Comparison of ENCODE assay signal across 8 cellular contexts in genomic region chr11:57480409-57481137, GRCh38. TPM values are rescaled to one million over a fixed set of nuclear protein-coding genes. Genes with fewer than 3 reads are reported as not detected.
A peak's percentile ranks its signal among the peaks of the same experiment; 100 is the strongest.
DNase-seq lines count a peak whose midpoint lies in the region; ATAC-seq, FAIRE-seq and TF ChIP-seq lines count a peak whose summit lies in the region.

No MANE protein-coding gene starts in this region.

- H3K4me3 ChIP-seq in Jurkat, Clone E6-1 (ENCODE audit: low read length), result no peak overlapping the region
- H3K4me3 ChIP-seq in SJSA1, result no peak overlapping the region
- no peak overlapping the region for H3K4me3 ChIP-seq in spleen

- ATAC-seq in left cardiac atrium, result peak in 1 of 2 donors; percentile 40
- no peak for ATAC-seq in HG02623 (IDR thresholded peaks at IDR 0.05; ENCODE audit: unreplicated experiment)

- intact Hi-C loops in left cardiac atrium (cut with DNase I), result loop anchor here in 1 of 2 donors (2.0 to 5.0 kb wide), 2 partner anchors 20 to 133 kb away; partner anchors contain the start of gene RTN4RL2
- intact Hi-C loops in spleen (cut with DNase I; ENCODE audit: low total_unique reads), result no loop called here

- 36 to 56% (median 41%) methylated on average over 7 to 9 of the region's 9 CpGs for WGBS in spleen, 5 donors

- peaks cover 51% of the 10 kb centered on the region for H3K27me3 ChIP-seq in SJSA1 (replicated peaks)
- H3K27me3 ChIP-seq in spleen (replicated peaks in 1 of 7), result peaks cover 0 to 61% (median 29%) of the 10 kb centered on the region in 7 donors

- FAIRE-seq in GM18507 (lab: Jason Lieb, UNC), result peak; percentile 81

- no peak for TF ChIP-seq POLR2A in spleen (IDR thresholded peaks at IDR 0.05)

- H3K4me1 ChIP-seq in SJSA1 (replicated peaks) (peaks cover 10% of the 10 kb centered on the region), spleen (peaks cover 12 to 63% (median 54%) of the 10 kb centered on the region in 6 donors)

- H3K9me3 ChIP-seq in SJSA1 (replicated peaks) (no peaks in the 10 kb centered on the region), spleen (no peaks in the 10 kb centered on the region)

- no peaks in the 10 kb centered on the region for H3K36me3 ChIP-seq in SJSA1
- peaks cover 0 to 16% (median 15%) of the 10 kb centered on the region in 6 donors for H3K36me3 ChIP-seq in spleen

- DNase-seq in AG08395 (ENCODE audit: low spot score) (peak; percentile 74), GM18507 (ENCODE audit: extremely low spot score, insufficient read length, low read depth) (peak; percentile 57), SJSA1 (ENCODE audit: low read depth in 1 of 2, low spot score in 2 of 2) (peak; percentile 40 to 67), left cardiac atrium (peak; percentile 61), spleen (peak; percentile 85)
- peak; percentile 50 for DNase-seq in Jurkat, Clone E6-1 (ENCODE audit: low read depth, low spot score)
- peak; percentile 77 for DNase-seq in activated naive CD4-positive, alpha-beta T cell treated with Interleukin-2 at 50 U/mL for 16 hours

- H3K27ac ChIP-seq in SJSA1 (no peak overlapping the region), spleen (no peak overlapping the region)

- peak in 10 of 11 experiments; percentile 25 to 81 (median 63) for TF ChIP-seq CTCF in spleen (IDR thresholded peaks at IDR 0.05 in 8 of 11, conservative IDR thresholded peaks at IDR 0.05 in 3 of 11)

RNA-seq across cellular contexts. Expression of gene RTN4RL2, which starts 20.2 kb away (rescaled TPM):
- polyA plus RNA-seq in Jurkat, Clone E6-1 (2012; ENCODE audit: insufficient read depth, insufficient read length), result 6.1 TPM
- not detected in 2 replicates for total RNA-seq in SJSA1 (2014; rRNA removed; shearing (Covaris generic))
- total RNA-seq in left cardiac atrium, result 1 to 10 TPM; 1.9 to 2.4 TPM
- total RNA-seq in spleen, result 1 to 10 TPM in 1 of 7 donors, under 1 TPM in 6; 0.37 to 2.0 (median 0.49) TPM
- under 1 TPM; 0.15 to 0.73 (median 0.29) TPM for polyA plus RNA-seq in spleen

RNA-seq across cellular contexts. Expression of gene SLC43A1, which starts 34.9 kb away (rescaled TPM):
- polyA plus RNA-seq in Jurkat, Clone E6-1 (2012; ENCODE audit: insufficient read depth, insufficient read length), result 23.7 TPM
- 6.0 and 6.4 TPM in 2 replicates for total RNA-seq in SJSA1 (2014; rRNA removed; shearing (Covaris generic))
- total RNA-seq in left cardiac atrium (1 to 10 TPM; 5.8 to 7.2 TPM), spleen (10 to 100 TPM in 5 of 7 donors, 1 to 10 TPM in 2; 7.0 to 16.1 (median 13.0) TPM)
- polyA plus RNA-seq in spleen, result 1 to 10 TPM; 6.2 to 8.4 (median 6.4) TPM

RNA-seq across cellular contexts. Expression of gene TIMM10, which starts 50.0 kb away (rescaled TPM):
- 229 TPM for polyA plus RNA-seq in Jurkat, Clone E6-1 (2012; ENCODE audit: insufficient read depth, insufficient read length)
- 105 and 157 TPM in 2 replicates for total RNA-seq in SJSA1 (2014; rRNA removed; shearing (Covaris generic))
- total RNA-seq in left cardiac atrium (10 to 100 TPM; 58.0 to 58.9 TPM), spleen (10 to 100 TPM; 28.1 to 58.7 (median 39.0) TPM)
- 10 to 100 TPM; 38.7 to 57.4 (median 56.1) TPM for polyA plus RNA-seq in spleen

RNA-seq across cellular contexts. Expression of gene SLC43A3, which starts 53.7 kb away (rescaled TPM):
- 91.5 TPM for polyA plus RNA-seq in Jurkat, Clone E6-1 (2012; ENCODE audit: insufficient read depth, insufficient read length)
- total RNA-seq in SJSA1 (2014; rRNA removed; shearing (Covaris generic)), result 49.5 and 62.2 TPM in 2 replicates
- total RNA-seq in left cardiac atrium (10 to 100 TPM; 39.3 to 46.7 TPM), spleen (10 to 100 TPM; 29.9 to 72.5 (median 41.7) TPM)
- 10 to 100 TPM; 15.2 to 29.1 (median 20.9) TPM for polyA plus RNA-seq in spleen

RNA-seq across cellular contexts. Expression of gene SMTNL1, which starts 56.8 kb away (rescaled TPM):
- polyA plus RNA-seq in Jurkat, Clone E6-1 (2012; ENCODE audit: insufficient read depth, insufficient read length), result not detected
- total RNA-seq in SJSA1 (2014; rRNA removed; shearing (Covaris generic)), result not detected in 2 replicates
- total RNA-seq in left cardiac atrium (not detected), spleen (not detected)
- not detected for polyA plus RNA-seq in spleen
